In the genomic region with DNA sequence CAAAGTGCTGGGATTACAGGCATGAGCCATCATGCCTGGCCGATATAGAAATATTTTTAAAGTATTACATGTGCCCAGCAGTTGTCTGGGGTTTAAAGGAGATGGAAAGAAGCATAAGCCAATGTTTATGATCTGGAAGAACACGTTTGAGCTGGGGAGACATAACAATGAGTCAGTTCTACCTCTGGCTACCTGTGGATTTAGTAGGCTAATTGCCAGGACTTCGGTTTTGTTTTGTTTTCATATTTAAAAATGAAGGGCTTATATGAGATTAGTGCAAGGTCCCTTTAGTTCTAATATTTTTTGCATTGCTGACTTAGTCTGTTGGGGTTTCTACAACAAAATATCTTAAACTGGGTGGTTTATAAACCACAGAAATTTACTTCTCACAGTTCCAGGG, we compare ENCODE assay signal across 17 cellular contexts. TPM values are rescaled to one million over a fixed set of nuclear protein-coding genes. Genes with fewer than 3 reads are reported as not detected.
DNase-seq lines count a peak whose midpoint lies in the region; ATAC-seq and TF ChIP-seq lines count a peak whose summit lies in the region.
"Had no signal": no experiment of that assay in that cellular context is flagged by ENCODE, and none has a peak within 500 bp of the region (broad histone marks: within the 10 kb centered on the region; RNA-seq: fewer than 3 reads in every experiment).

No MANE protein-coding gene starts in this region.

- H3K9me3 ChIP-seq in thymus (ENCODE audit: control insufficient read depth) (no peaks in the 10 kb centered on the region), tibial nerve (no peaks in the 10 kb centered on the region)
- H3K9me3 ChIP-seq: body of pancreas had no signal

- no peak for TF ChIP-seq EP300 in tibial nerve (IDR thresholded peaks at IDR 0.05)

- CTCF ChIA-PET in activated CD8-positive, alpha-beta memory T cell treated with anti-CD3 and anti-CD28 coated beads, Interleukin-2, amount 10 ng/mL, durations not matched to agents 7 days and 5 days (lab: Charles Lee) = interaction anchor here (1.0 to 4.6 kb wide), 8 partner anchors 9 to 165 kb away, joined by 3 to 21 read pairs (median 4); partner anchors contain the start of gene NCEH1

- H3K36me3 Mint-ChIP-seq in activated CD8-positive, alpha-beta memory T cell treated with anti-CD3 and anti-CD28 coated beads, Interleukin-2, amount 10 ng/mL, durations not matched to agents 7 days and 5 days = peaks cover 22% of the 10 kb centered on the region
- peaks cover 5% of the 10 kb centered on the region for H3K36me3 Mint-ChIP-seq in activated T-helper 1 cell treated with anti-CD3 and anti-CD28 coated beads, Interleukin-12 subunit alpha, Interleukin-12 subunit beta, Interleukin-2, Interleukin-4 antibody, amounts not matched to agents 30 ng/mL and 10 ng/mL and 1 ng/mL, durations not matched to agents 14 hours and 24 hours and 36 hours (ENCODE audit: low read depth)
- no peaks in the 10 kb centered on the region for H3K36me3 Mint-ChIP-seq in glutamatergic neuron (ENCODE audit: unreplicated experiment)

- H3K4me1 ChIP-seq in thymus (ENCODE audit: control insufficient read depth, insufficient read depth, low read length) (no peaks in the 10 kb centered on the region), tibial nerve (peaks cover 0 to 15% (median 7%) of the 10 kb centered on the region in 4 donors)

- no peaks in the 10 kb centered on the region for H3K36me3 ChIP-seq in thymus (ENCODE audit: control insufficient read depth, insufficient read depth)
- no peaks in the 10 kb centered on the region for H3K36me3 ChIP-seq in tibial nerve

- no peak for ATAC-seq in activated CD8-positive, alpha-beta memory T cell treated with anti-CD3 and anti-CD28 coated beads, Interleukin-2, amount 10 ng/mL, durations not matched to agents 7 days and 5 days
- no peak for ATAC-seq in GM18861 (IDR thresholded peaks at IDR 0.05; ENCODE audit: unreplicated experiment)
- ATAC-seq: body of pancreas had no signal

- intact Hi-C loops in activated T-helper 1 cell treated with anti-CD3 and anti-CD28 coated beads, Interleukin-12 subunit alpha, Interleukin-12 subunit beta, Interleukin-2, Interleukin-4 antibody, amounts not matched to agents 30 ng/mL and 10 ng/mL and 1 ng/mL, durations not matched to agents 14 hours and 24 hours and 36 hours (cut with micrococcal nuclease) = loop anchor here (1.0 kb wide), 1 partner anchor 9 kb away; no protein-coding TSS in a partner anchor

- H3K27ac ChIP-seq in layer of hippocampus (ENCODE audit: low read depth, low read length) = peak overlapping the region; percentile 12
- peak overlapping the region; percentile 0 for H3K27ac ChIP-seq in thymus (ENCODE audit: low read depth)
- no peak overlapping the region for H3K27ac ChIP-seq in tibial nerve

- H3K27me3 Mint-ChIP-seq in activated CD8-positive, alpha-beta memory T cell treated with anti-CD3 and anti-CD28 coated beads, Interleukin-2, amount 10 ng/mL, durations not matched to agents 7 days and 5 days = no peaks in the 10 kb centered on the region
- no peaks in the 10 kb centered on the region for H3K27me3 Mint-ChIP-seq in activated T-helper 1 cell treated with anti-CD3 and anti-CD28 coated beads, Interleukin-12 subunit alpha, Interleukin-12 subunit beta, Interleukin-2, Interleukin-4 antibody, amounts not matched to agents 30 ng/mL and 10 ng/mL and 1 ng/mL, durations not matched to agents 14 hours and 24 hours and 36 hours (ENCODE audit: insufficient read depth)
- peaks cover 2% of the 10 kb centered on the region for H3K27me3 Mint-ChIP-seq in glutamatergic neuron (ENCODE audit: unreplicated experiment)
- H3K27me3 Mint-ChIP-seq: activated B cell treated with CpG ODN at 0.5 μM for 24 hours; activated T-cell treated with anti-CD3 and anti-CD28 coated beads, Interleukin-2, amount 50 U/mL, for 24 hours had no signal

- H3K4me3 Mint-ChIP-seq in activated CD8-positive, alpha-beta memory T cell treated with anti-CD3 and anti-CD28 coated beads, Interleukin-2, amount 10 ng/mL, durations not matched to agents 7 days and 5 days = no peak overlapping the region
- H3K4me3 Mint-ChIP-seq in activated T-helper 1 cell treated with anti-CD3 and anti-CD28 coated beads, Interleukin-12 subunit alpha, Interleukin-12 subunit beta, Interleukin-2, Interleukin-4 antibody, amounts not matched to agents 30 ng/mL and 10 ng/mL and 1 ng/mL, durations not matched to agents 14 hours and 24 hours and 36 hours = no peak overlapping the region
- no peak overlapping the region for H3K4me3 Mint-ChIP-seq in glutamatergic neuron (ENCODE audit: unreplicated experiment)
- H3K4me3 Mint-ChIP-seq: activated T-cell treated with anti-CD3 and anti-CD28 coated beads, Interleukin-2, amount 50 U/mL, for 24 hours; nephron progenitor cell had no signal

- H3K4me3 ChIP-seq in thymus (ENCODE audit: low read length) (no peak overlapping the region), tibial nerve (no peak overlapping the region)
- H3K4me3 ChIP-seq: body of pancreas had no signal

- WGBS in thymus = 91% methylated on average over 3 of the region's 3 CpGs
- WGBS in tibial nerve, 2 donors = 80 to 92% methylated on average over 3 of the region's 3 CpGs

- no peaks in the 10 kb centered on the region for H3K27me3 ChIP-seq in layer of hippocampus (ENCODE audit: control insufficient read depth, insufficient read depth, low read length)
- no peaks in the 10 kb centered on the region for H3K27me3 ChIP-seq in thymus (ENCODE audit: control insufficient read depth, insufficient read depth)
- H3K27me3 ChIP-seq in tibial nerve = no peaks in the 10 kb centered on the region
- H3K27me3 ChIP-seq: body of pancreas had no signal

- TF ChIP-seq POLR2A in tibial nerve (IDR thresholded peaks at IDR 0.05) = no peak

- peaks cover 3% of the 10 kb centered on the region for H3K9me3 Mint-ChIP-seq in activated CD8-positive, alpha-beta memory T cell treated with anti-CD3 and anti-CD28 coated beads, Interleukin-2, amount 10 ng/mL, durations not matched to agents 7 days and 5 days (ENCODE audit: low read depth)
- no peaks in the 10 kb centered on the region for H3K9me3 Mint-ChIP-seq in activated T-helper 1 cell treated with anti-CD3 and anti-CD28 coated beads, Interleukin-12 subunit alpha, Interleukin-12 subunit beta, Interleukin-2, Interleukin-4 antibody, amounts not matched to agents 30 ng/mL and 10 ng/mL and 1 ng/mL, durations not matched to agents 14 hours and 24 hours and 36 hours
- no peaks in the 10 kb centered on the region for H3K9me3 Mint-ChIP-seq in glutamatergic neuron (ENCODE audit: unreplicated experiment)
- H3K9me3 Mint-ChIP-seq: activated B cell treated with CpG ODN at 0.5 μM for 24 hours; activated T-cell treated with anti-CD3 and anti-CD28 coated beads, Interleukin-2, amount 50 U/mL, for 24 hours; nephron progenitor cell had no signal

- peaks cover 53% of the 10 kb centered on the region for H3K4me1 Mint-ChIP-seq in activated CD8-positive, alpha-beta memory T cell treated with anti-CD3 and anti-CD28 coated beads, Interleukin-2, amount 10 ng/mL, durations not matched to agents 7 days and 5 days
- H3K4me1 Mint-ChIP-seq in activated T-helper 1 cell treated with anti-CD3 and anti-CD28 coated beads, Interleukin-12 subunit alpha, Interleukin-12 subunit beta, Interleukin-2, Interleukin-4 antibody, amounts not matched to agents 30 ng/mL and 10 ng/mL and 1 ng/mL, durations not matched to agents 14 hours and 24 hours and 36 hours (ENCODE audit: low read depth) = peaks cover 64% of the 10 kb centered on the region
- H3K4me1 Mint-ChIP-seq in glutamatergic neuron (ENCODE audit: low read depth, unreplicated experiment) = no peaks in the 10 kb centered on the region

- TF ChIP-seq CTCF in glutamatergic neuron (IDR thresholded peaks at IDR 0.05; ENCODE audit: partially characterized antibody, unreplicated experiment) = no peak
- TF ChIP-seq CTCF in tibial nerve (IDR thresholded peaks at IDR 0.05) = no peak

- no peak for DNase-seq in activated CD8-positive, alpha-beta memory T cell treated with anti-CD3 and anti-CD28 coated beads, Interleukin-2, amount 10 ng/mL, durations not matched to agents 7 days and 5 days
- no peak for DNase-seq in activated CD8-positive, alpha-beta memory T cell treated with anti-CD3 and anti-CD28 coated beads for 24 hours
- no peak for DNase-seq in activated T-helper 1 cell treated with anti-CD3 and anti-CD28 coated beads, Interleukin-12 subunit alpha, Interleukin-12 subunit beta, Interleukin-2, Interleukin-4 antibody, amounts not matched to agents 30 ng/mL and 10 ng/mL and 1 ng/mL, durations not matched to agents 14 hours and 24 hours and 36 hours (ENCODE audit: low spot score)
- DNase-seq in glutamatergic neuron (no peak), tibial nerve (ENCODE audit: low spot score in 2 of 2) (no peak)
- DNase-seq: ACHN; activated B cell treated with CpG ODN at 0.5 μM for 24 hours; activated T-cell treated with anti-CD3 and anti-CD28 coated beads, Interleukin-2, amount 50 U/mL, for 24 hours; body of pancreas; kidney; NCI-H1092; nephron progenitor cell; substantia nigra had no signal

- peak overlapping the region; percentile 76 for H3K27ac Mint-ChIP-seq in activated CD8-positive, alpha-beta memory T cell treated with anti-CD3 and anti-CD28 coated beads, Interleukin-2, amount 10 ng/mL, durations not matched to agents 7 days and 5 days
- peak overlapping the region; percentile 79 for H3K27ac Mint-ChIP-seq in activated T-helper 1 cell treated with anti-CD3 and anti-CD28 coated beads, Interleukin-12 subunit alpha, Interleukin-12 subunit beta, Interleukin-2, Interleukin-4 antibody, amounts not matched to agents 30 ng/mL and 10 ng/mL and 1 ng/mL, durations not matched to agents 14 hours and 24 hours and 36 hours
- H3K27ac Mint-ChIP-seq in glutamatergic neuron (ENCODE audit: unreplicated experiment) = no peak overlapping the region
- H3K27ac Mint-ChIP-seq: nephron progenitor cell had no signal

RNA-seq across cellular contexts. Expression of gene TNFSF10, which starts 22.9 kb away (rescaled TPM):
- total RNA-seq in activated CD8-positive, alpha-beta memory T cell treated with anti-CD3 and anti-CD28 coated beads, Interleukin-2, amount 10 ng/mL, durations not matched to agents 7 days and 5 days = 100 to 1,000 TPM; 144 to 256 TPM
- total RNA-seq in activated T-helper 1 cell treated with anti-CD3 and anti-CD28 coated beads, Interleukin-12 subunit alpha, Interleukin-12 subunit beta, Interleukin-2, Interleukin-4 antibody, amounts not matched to agents 30 ng/mL and 10 ng/mL and 1 ng/mL, durations not matched to agents 14 hours and 24 hours and 36 hours = 119 and 123 TPM in 2 replicates
- polyA plus RNA-seq in thymus = 38.4 TPM
- total RNA-seq in glutamatergic neuron (ENCODE audit: unreplicated experiment) = not detected
- 10 to 100 TPM; 24.6 to 54.1 (median 37.3) TPM for total RNA-seq in tibial nerve
- total RNA-seq: HT1080 had no signal

Comparison
In these comparisons a context has a peak if more than half of its experiments do, and no peak if none do; other contexts are left out.
1. H3K27ac ChIP-seq: peak in layer of hippocampus (single experiment) and thymus (single experiment); none in tibial nerve (0 of 4).
2. RNA of gene TNFSF10, which starts 22.9 kb away (total RNA-seq): 144 to 256 TPM in activated CD8-positive, alpha-beta memory T cell treated with anti-CD3 and anti-CD28 coated beads, Interleukin-2, amount 10 ng/mL, durations not matched to agents 7 days and 5 days, 119 to 123 TPM in activated T-helper 1 cell treated with anti-CD3 and anti-CD28 coated beads, Interleukin-12 subunit alpha, Interleukin-12 subunit beta, Interleukin-2, Interleukin-4 antibody, amounts not matched to agents 30 ng/mL and 10 ng/mL and 1 ng/mL, durations not matched to agents 14 hours and 24 hours and 36 hours and 24.6 to 54.1 TPM in tibial nerve; not detected in glutamatergic neuron (single experiment); every median in the first group is over 10 times any median in the second.